22 cellular contexts compared by ENCODE assay signal in genomic region chr4:166527500-166527899, GRCh38.
DNase-seq lines count a peak whose midpoint lies in the region; ATAC-seq and TF ChIP-seq lines count a peak whose summit lies in the region.
"Had no signal": no experiment of that assay in that cellular context is flagged by ENCODE, and none has a peak within 500 bp of the region (broad histone marks: within the 10 kb centered on the region; RNA-seq: fewer than 3 reads in every experiment).

No MANE protein-coding gene starts in this region.

- no peaks in the 10 kb centered on the region for H3K79me2 ChIP-seq in neural progenitor cell (ENCODE audit: low read depth)

- H3K4me3 ChIP-seq in neural progenitor cell: no peak overlapping the region
- H3K4me3 ChIP-seq: uterus had no signal

- no peak for TF ChIP-seq CTCF in neural progenitor cell (IDR thresholded peaks at IDR 0.05)
- TF ChIP-seq CTCF in GM13977 (IDR thresholded peaks at IDR 0.05; ENCODE audit: extremely low read depth, insufficient read depth, missing control alignments): no peak

- H3K27me3 Mint-ChIP-seq in neural progenitor cell (ENCODE audit: insufficient read depth, low read depth): no peaks in the 10 kb centered on the region
- H3K27me3 Mint-ChIP-seq: activated CD8-positive, alpha-beta memory T cell treated with anti-CD3 and anti-CD28 coated beads, Interleukin-2, amount 10 ng/mL, durations not matched to agents 7 days and 5 days; CD8-positive, alpha-beta memory T cell had no signal

- H3K9me3 Mint-ChIP-seq in neural progenitor cell: no peaks in the 10 kb centered on the region

- H3K36me3 ChIP-seq in neural progenitor cell: no peaks in the 10 kb centered on the region
- H3K36me3 ChIP-seq: uterus had no signal

- no peak for ATAC-seq in HG03280 (IDR thresholded peaks at IDR 0.05; ENCODE audit: unreplicated experiment)
- ATAC-seq: activated CD4-positive, CD25-positive, alpha-beta regulatory T cell treated with anti-CD3 and anti-CD28 coated beads, Interleukin-2, amount 50 U/mL, for 24 hours; activated CD8-positive, alpha-beta memory T cell treated with anti-CD3 and anti-CD28 coated beads, Interleukin-2, amount 10 ng/mL, durations not matched to agents 7 days and 5 days had no signal

- no peak overlapping the region for H3K27ac ChIP-seq in neural progenitor cell
- H3K27ac ChIP-seq: uterus had no signal

- H3K36me3 Mint-ChIP-seq in neural progenitor cell: no peaks in the 10 kb centered on the region
- H3K36me3 Mint-ChIP-seq: activated CD8-positive, alpha-beta memory T cell treated with anti-CD3 and anti-CD28 coated beads, Interleukin-2, amount 10 ng/mL, durations not matched to agents 7 days and 5 days; CD8-positive, alpha-beta memory T cell had no signal

- DNase-seq in EL: peak; percentile 56
- DNase-seq in RPMI7951 (ENCODE audit: low read depth): peak; percentile 96
- peak; percentile 8 for DNase-seq in fibroblast of gingiva (ENCODE audit: low read depth)
- DNase-seq in neural progenitor cell (ENCODE audit: low spot score): peak; percentile 11
- DNase-seq in GM13977 (ENCODE audit: low spot score): no peak
- no peak for DNase-seq in DMS 273 (lab: John Stamatoyannopoulos, UW; ENCODE audit: unreplicated experiment)
- DNase-seq in amniotic stem cell (lab: John Stamatoyannopoulos, UW): no peak
- DNase-seq: activated CD8-positive, alpha-beta memory T cell treated with anti-CD3 and anti-CD28 coated beads, Interleukin-2, amount 10 ng/mL, durations not matched to agents 7 days and 5 days; activated effector memory CD4-positive, alpha-beta T cell treated with Interleukin-2 at 50 U/mL for 16 hours; aorta; CD8-positive, alpha-beta memory T cell; GDM1; GOT3; hippocampal formation; NCI-H1694; NCI-H446; SHP77; stimulated activated naive CD4-positive, alpha-beta T cell; T-helper 2 cell; uterus had no signal

- in situ Hi-C loops in GM13977 (cut with MboI; ENCODE audit: low pct_unique_long_range_greater_than_20kb, low sequenced_read_pairs, unreplicated experiment): no loop called here

- no peak overlapping the region for H3K4me2 ChIP-seq in neural progenitor cell

- H3K27me3 ChIP-seq in neural progenitor cell: no peaks in the 10 kb centered on the region
- H3K27me3 ChIP-seq: uterus had no signal

- no peaks in the 10 kb centered on the region for H3F3A ChIP-seq in neural progenitor cell (ENCODE audit: low read depth)

- H4K20me1 ChIP-seq in neural progenitor cell (ENCODE audit: low read depth): no peaks in the 10 kb centered on the region

- H3K4me1 ChIP-seq in neural progenitor cell: no peaks in the 10 kb centered on the region
- H3K4me1 ChIP-seq: uterus had no signal

- no peaks in the 10 kb centered on the region for H3K9me3 ChIP-seq in neural progenitor cell (ENCODE audit: low read depth)
- H3K9me3 ChIP-seq: uterus had no signal

- peak overlapping the region; percentile 36 for H2AFZ ChIP-seq in neural progenitor cell (replicated peaks)

- no peak overlapping the region for H3K9ac ChIP-seq in neural progenitor cell

- H3K4me1 Mint-ChIP-seq in neural progenitor cell: no peaks in the 10 kb centered on the region
- H3K4me1 Mint-ChIP-seq: activated CD8-positive, alpha-beta memory T cell treated with anti-CD3 and anti-CD28 coated beads, Interleukin-2, amount 10 ng/mL, durations not matched to agents 7 days and 5 days; CD8-positive, alpha-beta memory T cell had no signal

- H3K27ac Mint-ChIP-seq in neural progenitor cell: no peak overlapping the region
- H3K27ac Mint-ChIP-seq: activated CD8-positive, alpha-beta memory T cell treated with anti-CD3 and anti-CD28 coated beads, Interleukin-2, amount 10 ng/mL, durations not matched to agents 7 days and 5 days; CD8-positive, alpha-beta memory T cell had no signal

- H3K4me3 Mint-ChIP-seq in neural progenitor cell: no peak overlapping the region
- H3K4me3 Mint-ChIP-seq: activated CD8-positive, alpha-beta memory T cell treated with anti-CD3 and anti-CD28 coated beads, Interleukin-2, amount 10 ng/mL, durations not matched to agents 7 days and 5 days; CD8-positive, alpha-beta memory T cell had no signal

Comparison
In these comparisons a context has a peak if more than half of its experiments do, and no peak if none do; other contexts are left out.
1. DNase-seq: peak in EL (single experiment), RPMI7951 (single experiment), fibroblast of gingiva (single experiment) and neural progenitor cell (single experiment); none in GM13977 (single experiment), DMS 273 (single experiment) and amniotic stem cell (single experiment).